6 cellular contexts compared by ENCODE assay signal in the genomic region with DNA sequence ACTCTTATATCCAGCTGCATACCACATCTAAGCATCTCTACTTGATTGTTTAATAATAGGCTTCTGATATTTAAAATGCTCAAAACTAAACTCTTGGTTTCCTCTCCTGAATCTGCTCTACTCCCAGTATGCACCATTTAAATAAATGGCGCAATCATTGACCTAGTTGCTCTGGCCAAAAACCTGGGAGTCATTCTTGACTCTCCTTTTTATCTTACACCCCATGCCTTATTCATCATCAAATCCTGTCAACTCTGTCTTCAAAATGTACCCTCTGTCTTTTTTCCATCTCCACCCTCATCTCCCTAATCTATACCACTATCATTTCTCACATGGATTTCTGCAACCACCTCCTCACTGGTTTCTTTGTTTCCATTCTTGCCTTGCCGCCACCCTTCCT.
"Had no signal": no experiment of that assay in that cellular context is flagged by ENCODE, and none has a peak within 500 bp of the region (broad histone marks: within the 10 kb centered on the region; RNA-seq: fewer than 3 reads in every experiment).

No MANE protein-coding gene starts in this region.

- H3K4me2 ChIP-seq: GM23338 had no signal

- H3K27ac Mint-ChIP-seq: GM23338, H9 had no signal

- ATAC-seq: GM23338, K562 had no signal

- H3K4me3 ChIP-seq: GM23338, K562 had no signal

- H2AFZ ChIP-seq: GM23338 had no signal

- H3K4me3 Mint-ChIP-seq: GM23338, H9 had no signal

- H3K9me3 Mint-ChIP-seq: GM23338, H9 had no signal

- DNase-seq: H9, HCEC 1CT, IMR-90, KG1 had no signal
